1 cellular context compared by ENCODE assay signal in genomic region chr22:37999640-38000272, GRCh38.
TF ChIP-seq lines count a peak whose summit lies in the region.

No MANE protein-coding gene starts in this region.

TF ChIP-seq in GM12878, 131 proteins besides CTCF, POLR2A, EP300 and RAD21:
- TF ChIP-seq ZNF24 (IDR thresholded peaks at IDR 0.05), result no peak
- TF ChIP-seq, protein P1, sequence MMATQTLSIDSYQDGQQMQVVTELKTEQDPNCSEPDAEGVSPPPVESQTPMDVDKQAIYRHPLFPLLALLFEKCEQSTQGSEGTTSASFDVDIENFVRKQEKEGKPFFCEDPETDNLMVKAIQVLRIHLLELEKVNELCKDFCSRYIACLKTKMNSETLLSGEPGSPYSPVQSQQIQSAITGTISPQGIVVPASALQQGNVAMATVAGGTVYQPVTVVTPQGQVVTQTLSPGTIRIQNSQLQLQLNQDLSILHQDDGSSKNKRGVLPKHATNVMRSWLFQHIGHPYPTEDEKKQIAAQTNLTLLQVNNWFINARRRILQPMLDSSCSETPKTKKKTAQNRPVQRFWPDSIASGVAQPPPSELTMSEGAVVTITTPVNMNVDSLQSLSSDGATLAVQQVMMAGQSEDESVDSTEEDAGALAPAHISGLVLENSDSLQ (IDR thresholded peaks at IDR 0.05), result no peak
- TF ChIP-seq JUND (IDR thresholded peaks at IDR 0.05; ENCODE audit: low read depth, low read length), result no peak
- no peak for TF ChIP-seq BCL11A (IDR thresholded peaks at IDR 0.05; ENCODE audit: low read depth, low read length)
- TF ChIP-seq RB1 (IDR thresholded peaks at IDR 0.05; ENCODE audit: borderline replicate concordance), result no peak
- no peak for TF ChIP-seq POU2F2 (IDR thresholded peaks at IDR 0.05; ENCODE audit: borderline replicate concordance, low read depth, low read length)
- no peak for TF ChIP-seq YY1 (IDR thresholded peaks at IDR 0.05; ENCODE audit: low read depth, low read length)
- TF ChIP-seq SREBF1 (IDR thresholded peaks at IDR 0.05; ENCODE audit: low read length), result no peak
- TF ChIP-seq SIX5 (IDR thresholded peaks at IDR 0.05; ENCODE audit: low read depth, low read length, severe bottlenecking), result no peak
- TF ChIP-seq PRDM15 (CRISPR knock-in tag; IDR thresholded peaks at IDR 0.05), result no peak
- no peak for TF ChIP-seq GATAD2B (conservative IDR thresholded peaks at IDR 0.05; ENCODE audit: low read depth)
- no peak for TF ChIP-seq IKZF1 (conservative IDR thresholded peaks at IDR 0.05)
- TF ChIP-seq FOS (IDR thresholded peaks at IDR 0.05; ENCODE audit: borderline replicate concordance, extremely low read depth, insufficient read length), result no peak
